In the genomic region with DNA sequence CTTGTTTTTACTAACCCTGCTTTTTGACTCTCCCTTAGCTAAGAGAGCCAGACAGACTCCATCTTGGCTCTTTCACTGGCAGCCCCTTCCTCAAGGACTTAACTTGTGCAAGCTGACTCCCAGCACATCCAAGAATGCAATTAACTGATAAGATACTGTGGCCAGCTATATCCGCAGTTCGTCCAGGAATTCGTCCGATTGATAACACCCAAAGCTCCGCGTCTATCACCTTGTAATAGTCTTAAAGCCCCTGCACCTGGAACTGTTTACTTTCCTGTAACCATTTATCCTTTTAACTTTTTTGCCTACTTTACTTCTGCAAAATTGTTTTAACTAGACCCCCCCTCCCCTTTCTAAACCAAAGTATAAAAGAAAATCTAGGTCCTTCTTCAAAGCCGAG, we compare ENCODE assay signal across 2 cellular contexts. TPM values are rescaled to one million over a fixed set of nuclear protein-coding genes. Genes with fewer than 3 reads are reported as not detected.
"Had no signal": no experiment of that assay in that cellular context is flagged by ENCODE, and none has a peak within 500 bp of the region (broad histone marks: within the 10 kb centered on the region; RNA-seq: fewer than 3 reads in every experiment).

No MANE protein-coding gene starts in this region.

RNA-seq across cellular contexts. Expression of gene WDR72, which starts 50.8 kb away (rescaled TPM):
- total RNA-seq: G401 had no signal
- polyA plus RNA-seq: GM12878 had no signal
